Comparison of ENCODE assay signal across 7 cellular contexts in genomic region chr2:29559608-29560007, GRCh38.
"Had no signal": no experiment of that assay in that cellular context is flagged by ENCODE, and none has a peak within 500 bp of the region (broad histone marks: within the 10 kb centered on the region; RNA-seq: fewer than 3 reads in every experiment).

No MANE protein-coding gene starts in this region.

- DNase-seq: IMR-90, KBM-7, KG1 had no signal

- H3K4me1 Mint-ChIP-seq: IgD-negative memory B cell had no signal

- H3K4me3 ChIP-seq: K562 had no signal

- H3K27ac ChIP-seq: HL-60 had no signal

- ATAC-seq: HepG2, K562 had no signal

- H3K4me3 Mint-ChIP-seq: IgD-negative memory B cell had no signal

- H3K27ac Mint-ChIP-seq: IgD-negative memory B cell had no signal

- FAIRE-seq: HepG2, K562 had no signal

- H3K36me3 Mint-ChIP-seq: IgD-negative memory B cell had no signal
